In genomic region chr22:47452184-47452583, GRCh38 we compare ENCODE assay signal across 11 cellular contexts.
DNase-seq lines count a peak whose midpoint lies in the region; ATAC-seq, FAIRE-seq and TF ChIP-seq lines count a peak whose summit lies in the region.
"Had no signal": no experiment of that assay in that cellular context is flagged by ENCODE, and none has a peak within 500 bp of the region (broad histone marks: within the 10 kb centered on the region; RNA-seq: fewer than 3 reads in every experiment).

No MANE protein-coding gene starts in this region.

- no peak overlapping the region for H3K27ac ChIP-seq in A549
- H3K27ac ChIP-seq: neutrophil had no signal

- TF ChIP-seq EP300 in A549 (IDR thresholded peaks at IDR 0.05): no peak

- no peak for FAIRE-seq in A549 (lab: Jason Lieb, UNC)
- FAIRE-seq: G401.6 had no signal

- DNase-seq in A549 (ENCODE audit: low read depth in 1 of 2, low spot score in 1 of 2): peak; percentile 10 to 38
- peak; percentile 37 for DNase-seq in NCI-H748 (lab: John Stamatoyannopoulos, UW; ENCODE audit: unreplicated experiment)
- no peak for DNase-seq in activated naive CD4-positive, alpha-beta T cell treated with anti-CD3 and anti-CD28 coated beads for 36 hours
- DNase-seq in NOMO-1 treated with DMSO at 0.1 percent for 48 hours (lab: John Stamatoyannopoulos, UW; ENCODE audit: unreplicated experiment): no peak
- DNase-seq: central memory CD4-positive, alpha-beta T cell had no signal

- no peak overlapping the region for H3K4me3 ChIP-seq in A549

- H3K27ac Mint-ChIP-seq in activated naive CD4-positive, alpha-beta T cell treated with anti-CD3 and anti-CD28 coated beads for 36 hours: no peak overlapping the region

- H3K4me3 Mint-ChIP-seq in activated naive CD4-positive, alpha-beta T cell treated with anti-CD3 and anti-CD28 coated beads for 36 hours: no peak overlapping the region

- H3K9me3 ChIP-seq in A549: 0 out of 3 replicates have a peak, but pooled peaks cover 2% of the 10 kb centered on the region
- H3K9me3 ChIP-seq: neutrophil had no signal

- no peak overlapping the region for H3K4me2 ChIP-seq in A549

- POLR2A ChIA-PET in A549 (lab: Yijun Ruan, JAX): no interaction called here

- CTCF ChIA-PET in A549 (lab: Yijun Ruan, JAX): no interaction called here
- CTCF ChIA-PET in activated naive CD4-positive, alpha-beta T cell treated with anti-CD3 and anti-CD28 coated beads for 36 hours (lab: Charles Lee): interaction anchor here (0.5 kb wide), 1 partner anchor 623 kb away, joined by 4 read pairs; no protein-coding TSS in a partner anchor

- TF ChIP-seq CTCF in A549 (IDR thresholded peaks at IDR 0.05): no peak
- TF ChIP-seq CTCF in GM12872 (IDR thresholded peaks at IDR 0.05; ENCODE audit: insufficient read depth, low read depth, low read length): peak; percentile 44; the same call in 2 of the 3 replicates

- H3K4me1 Mint-ChIP-seq in activated naive CD4-positive, alpha-beta T cell treated with anti-CD3 and anti-CD28 coated beads for 36 hours (ENCODE audit: low read depth): no peaks in the 10 kb centered on the region

- WGBS in A549 (ENCODE audit: missing lambda C conversion rate): 50% methylated on average over 2 of the region's 2 CpGs

- H3K4me1 ChIP-seq in A549: no peaks in the 10 kb centered on the region

- intact Hi-C loops in activated naive CD4-positive, alpha-beta T cell treated with anti-CD3 and anti-CD28 coated beads for 36 hours (cut with micrococcal nuclease): no loop called here

- H3K36me3 Mint-ChIP-seq in activated naive CD4-positive, alpha-beta T cell treated with anti-CD3 and anti-CD28 coated beads for 36 hours (ENCODE audit: low read depth): no peaks in the 10 kb centered on the region

- peak in 1 of 2 experiments; percentile 53; a peak in 4 of 6 replicates for ATAC-seq in A549
- ATAC-seq in esophagus mucosa: peak; percentile 38
- ATAC-seq in HG02840 (IDR thresholded peaks at IDR 0.05; ENCODE audit: low FRiP score, unreplicated experiment): no peak
- no peak for ATAC-seq in GM21367 (IDR thresholded peaks at IDR 0.05; ENCODE audit: unreplicated experiment)

- H3K9me3 Mint-ChIP-seq in activated naive CD4-positive, alpha-beta T cell treated with anti-CD3 and anti-CD28 coated beads for 36 hours: peaks cover 12% of the 10 kb centered on the region

- TF ChIP-seq RAD21 in A549 (conservative IDR thresholded peaks at IDR 0.05 in 1 of 2, IDR thresholded peaks at IDR 0.05 in 1 of 2): peak in 1 of 2 experiments; percentile 41; a peak in 2 of 5 replicates

- no peak for TF ChIP-seq POLR2A in A549 (IDR thresholded peaks at IDR 0.05; ENCODE audit: low read length)

- peaks cover 4% of the 10 kb centered on the region for H3K27me3 Mint-ChIP-seq in activated naive CD4-positive, alpha-beta T cell treated with anti-CD3 and anti-CD28 coated beads for 36 hours (ENCODE audit: low read depth)

TF ChIP-seq in A549, 52 proteins besides CTCF, POLR2A, EP300 and RAD21:
- no peak for TF ChIP-seq CEBPB (IDR thresholded peaks at IDR 0.05)
- TF ChIP-seq, protein P1, sequence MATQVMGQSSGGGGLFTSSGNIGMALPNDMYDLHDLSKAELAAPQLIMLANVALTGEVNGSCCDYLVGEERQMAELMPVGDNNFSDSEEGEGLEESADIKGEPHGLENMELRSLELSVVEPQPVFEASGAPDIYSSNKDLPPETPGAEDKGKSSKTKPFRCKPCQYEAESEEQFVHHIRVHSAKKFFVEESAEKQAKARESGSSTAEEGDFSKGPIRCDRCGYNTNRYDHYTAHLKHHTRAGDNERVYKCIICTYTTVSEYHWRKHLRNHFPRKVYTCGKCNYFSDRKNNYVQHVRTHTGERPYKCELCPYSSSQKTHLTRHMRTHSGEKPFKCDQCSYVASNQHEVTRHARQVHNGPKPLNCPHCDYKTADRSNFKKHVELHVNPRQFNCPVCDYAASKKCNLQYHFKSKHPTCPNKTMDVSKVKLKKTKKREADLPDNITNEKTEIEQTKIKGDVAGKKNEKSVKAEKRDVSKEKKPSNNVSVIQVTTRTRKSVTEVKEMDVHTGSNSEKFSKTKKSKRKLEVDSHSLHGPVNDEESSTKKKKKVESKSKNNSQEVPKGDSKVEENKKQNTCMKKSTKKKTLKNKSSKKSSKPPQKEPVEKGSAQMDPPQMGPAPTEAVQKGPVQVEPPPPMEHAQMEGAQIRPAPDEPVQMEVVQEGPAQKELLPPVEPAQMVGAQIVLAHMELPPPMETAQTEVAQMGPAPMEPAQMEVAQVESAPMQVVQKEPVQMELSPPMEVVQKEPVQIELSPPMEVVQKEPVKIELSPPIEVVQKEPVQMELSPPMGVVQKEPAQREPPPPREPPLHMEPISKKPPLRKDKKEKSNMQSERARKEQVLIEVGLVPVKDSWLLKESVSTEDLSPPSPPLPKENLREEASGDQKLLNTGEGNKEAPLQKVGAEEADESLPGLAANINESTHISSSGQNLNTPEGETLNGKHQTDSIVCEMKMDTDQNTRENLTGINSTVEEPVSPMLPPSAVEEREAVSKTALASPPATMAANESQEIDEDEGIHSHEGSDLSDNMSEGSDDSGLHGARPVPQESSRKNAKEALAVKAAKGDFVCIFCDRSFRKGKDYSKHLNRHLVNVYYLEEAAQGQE (IDR thresholded peaks at IDR 0.05): no peak
- no peak for TF ChIP-seq ZNF302 (CRISPR knock-in tag; IDR thresholded peaks at IDR 0.05)
- no peak for TF ChIP-seq MAZ (IDR thresholded peaks at IDR 0.05; ENCODE audit: borderline replicate concordance, low read depth, low read length)
- TF ChIP-seq BHLHE40 (IDR thresholded peaks at IDR 0.05; ENCODE audit: low read depth, low read length): no peak
- no peak for TF ChIP-seq HOXB5 (CRISPR knock-in tag; IDR thresholded peaks at IDR 0.05)
- no peak for TF ChIP-seq MAFK (IDR thresholded peaks at IDR 0.05; ENCODE audit: partially characterized antibody)
- TF ChIP-seq ESRRA (IDR thresholded peaks at IDR 0.05; ENCODE audit: borderline replicate concordance, low read length): no peak
- TF ChIP-seq BCL3 (IDR thresholded peaks at IDR 0.05): no peak
- TF ChIP-seq USF2 (IDR thresholded peaks at IDR 0.05): no peak
- no peak for TF ChIP-seq RFX5 (IDR thresholded peaks at IDR 0.05)

Comparison
In these comparisons a context has a peak if more than half of its experiments do, and no peak if none do; other contexts are left out.
1. DNase-seq: peak in A549 (2 of 2) and NCI-H748 (single experiment); none in activated naive CD4-positive, alpha-beta T cell treated with anti-CD3 and anti-CD28 coated beads for 36 hours (single experiment) and NOMO-1 treated with DMSO at 0.1 percent for 48 hours (single experiment).